Comparison of ENCODE assay signal across 17 cellular contexts in the genomic region with DNA sequence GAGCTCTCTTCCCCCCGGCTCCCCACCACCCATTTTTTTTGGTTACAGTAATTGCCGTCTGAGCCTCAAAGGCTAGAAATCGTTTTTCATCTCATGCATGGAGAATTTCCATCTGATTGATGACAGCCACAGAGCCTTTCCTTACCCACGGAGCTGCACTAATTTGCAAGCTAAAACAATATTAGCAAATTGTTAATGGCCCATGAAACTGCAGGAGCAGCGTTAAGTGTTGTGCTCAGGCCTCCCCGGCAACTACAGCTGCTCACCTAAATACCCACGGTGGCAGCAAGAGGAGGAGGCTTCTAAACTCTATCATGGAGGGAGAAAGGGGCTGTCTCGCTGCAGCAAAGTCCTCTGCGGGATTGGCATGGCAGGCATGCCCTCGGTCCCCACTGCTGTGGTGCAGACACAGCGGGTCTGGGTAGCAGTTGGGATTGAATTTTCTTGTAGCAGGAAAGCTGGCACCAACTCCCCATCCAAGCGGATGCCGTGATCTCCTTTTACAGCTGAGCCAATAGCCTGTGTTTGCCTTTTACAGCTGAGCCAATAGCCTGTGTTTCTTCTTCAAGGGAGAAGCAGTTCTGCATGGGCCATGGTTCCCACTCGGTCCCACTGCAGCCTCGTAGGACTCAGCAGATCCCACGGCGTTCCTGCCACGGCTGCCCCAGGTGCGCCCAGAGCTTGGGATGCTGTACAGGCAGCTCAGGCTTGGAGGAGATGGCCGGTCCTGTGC.
DNase-seq lines count a peak whose midpoint lies in the region; ATAC-seq, FAIRE-seq and TF ChIP-seq lines count a peak whose summit lies in the region.
"Had no signal": no experiment of that assay in that cellular context is flagged by ENCODE, and none has a peak within 500 bp of the region (broad histone marks: within the 10 kb centered on the region; RNA-seq: fewer than 3 reads in every experiment).

No MANE protein-coding gene starts in this region.

- WGBS in endodermal cell (ENCODE audit: insufficient coverage in 1 of 2, insufficient read length in 1 of 2), 2 experiments, result 81 to 82% methylated on average over 17 to 20 of the region's 20 CpGs

- no peaks in the 10 kb centered on the region for H3K36me3 Mint-ChIP-seq in endodermal cell (ENCODE audit: low read depth)

- DNase-seq in NCI-H510A treated with DMSO at 0.1 percent for 48 hours (lab: John Stamatoyannopoulos, UW) (peak; percentile 69), NCI-H510A (lab: John Stamatoyannopoulos, UW) (no peak), NCI-H2171 treated with DMSO at 0.1 percent for 48 hours (lab: John Stamatoyannopoulos, UW) (peak; percentile 80), endodermal cell (peak; percentile 46), sciatic nerve (ENCODE audit: low spot score) (peak; percentile 28), D721Med (ENCODE audit: insufficient read length, low spot score) (no peak), NCI-H226 (no peak), GM13976 (ENCODE audit: low spot score) (no peak)
- DNase-seq: Caco-2, DND-41, GDM1, GM23248, NCI-H1694, SJCRH30 had no signal

- ATAC-seq in sciatic nerve, result no peak

- H3K27ac ChIP-seq in endodermal cell (ENCODE audit: low read depth, low read length), result no peak overlapping the region
- H3K27ac ChIP-seq: C4-2B, GM23248, SJCRH30 had no signal

- H3K4me1 Mint-ChIP-seq in endodermal cell, result peaks cover 9% of the 10 kb centered on the region

- H3K4me1 ChIP-seq in endodermal cell (ENCODE audit: control insufficient read depth, insufficient read depth, low read length), result no peaks in the 10 kb centered on the region
- H3K4me1 ChIP-seq: Caco-2, SJCRH30 had no signal

- H3K9me3 Mint-ChIP-seq in endodermal cell, result no peaks in the 10 kb centered on the region

- in situ Hi-C loops in GM13976 (cut with MboI; ENCODE audit: low sequenced_read_pairs, unreplicated experiment), result no loop called here

- TF ChIP-seq CTCF in endodermal cell (conservative IDR thresholded peaks at IDR 0.05) (no peak), D721Med (IDR thresholded peaks at IDR 0.05; ENCODE audit: insufficient read depth, missing control alignments) (no peak), GM13976 (IDR thresholded peaks at IDR 0.05; ENCODE audit: borderline replicate concordance, control extremely low read depth, extremely low read depth, insufficient read depth, missing control alignments) (no peak)

- H3K9me3 ChIP-seq in endodermal cell (ENCODE audit: control insufficient read depth, low read length), result no peaks in the 10 kb centered on the region
- H3K9me3 ChIP-seq: Caco-2, SJCRH30 had no signal

- H3K27me3 Mint-ChIP-seq in endodermal cell (ENCODE audit: insufficient read depth), result peaks cover 5% of the 10 kb centered on the region

- H3K27me3 ChIP-seq in endodermal cell (ENCODE audit: control insufficient read depth, insufficient read depth, low read length, poor library complexity, severe bottlenecking), result no peaks in the 10 kb centered on the region

- FAIRE-seq in D721Med (lab: Jason Lieb, UNC), result no peak
- FAIRE-seq: GM12892, HTR-8/SVneo had no signal

- H3K4me3 Mint-ChIP-seq in endodermal cell, result no peak overlapping the region

- H3K27ac Mint-ChIP-seq in endodermal cell, result no peak overlapping the region

- no peak overlapping the region for H3K9ac ChIP-seq in endodermal cell (ENCODE audit: extremely low read depth, low read length, poor library complexity, severe bottlenecking)
- H3K9ac ChIP-seq: GM23248 had no signal

- H3K4me3 ChIP-seq in endodermal cell (ENCODE audit: low read length), result no peak overlapping the region
- H3K4me3 ChIP-seq: GM23248, SJCRH30 had no signal

- intact Hi-C loops in sciatic nerve (cut with DNase I), result no loop called here

- no peaks in the 10 kb centered on the region for H3K36me3 ChIP-seq in endodermal cell (ENCODE audit: control insufficient read depth, insufficient read depth, low read length)
- H3K36me3 ChIP-seq: SJCRH30 had no signal

Comparison
In these comparisons a context has a peak if more than half of its experiments do, and no peak if none do; other contexts are left out.
1. DNase-seq: peak in NCI-H510A treated with DMSO at 0.1 percent for 48 hours (single experiment), NCI-H2171 treated with DMSO at 0.1 percent for 48 hours (single experiment), endodermal cell (single experiment) and sciatic nerve (single experiment); none in NCI-H510A (single experiment), D721Med (single experiment), NCI-H226 (single experiment) and GM13976 (single experiment).